9 cellular contexts compared by ENCODE assay signal in the genomic region with DNA sequence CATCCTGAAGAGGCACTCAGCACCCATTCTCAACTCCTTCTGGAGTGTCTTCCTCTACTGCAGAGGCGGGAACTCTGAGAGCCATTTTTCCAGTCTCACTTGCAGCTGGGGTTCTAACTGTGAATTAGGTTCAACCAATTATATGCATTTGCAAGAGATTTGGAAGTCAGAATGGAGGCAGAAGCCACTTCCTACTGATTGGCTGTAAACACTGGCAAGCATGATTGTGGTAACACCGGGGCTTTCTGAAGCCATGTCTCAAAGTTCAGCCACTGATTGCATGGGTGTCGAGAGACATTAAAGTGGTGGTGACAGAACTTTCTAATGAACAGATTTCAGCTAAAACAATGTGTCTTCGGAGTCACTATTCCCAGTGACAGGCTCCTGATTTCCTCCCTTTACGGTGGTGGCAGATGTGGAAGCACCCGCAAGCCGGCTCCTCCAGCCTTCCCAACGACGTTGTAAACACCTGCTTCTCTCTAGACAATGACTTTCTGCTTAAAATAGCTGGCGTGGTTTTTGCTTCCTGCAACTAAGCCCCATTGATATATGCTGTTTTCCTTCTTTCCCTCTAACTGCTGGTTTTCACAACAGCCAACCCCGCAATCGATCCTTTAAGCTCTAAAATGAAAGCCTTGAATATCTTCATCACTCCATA.
A peak's percentile ranks its signal among the peaks of the same experiment; 100 is the strongest.
DNase-seq lines count a peak whose midpoint lies in the region; ATAC-seq and TF ChIP-seq lines count a peak whose summit lies in the region.
"Had no signal": no experiment of that assay in that cellular context is flagged by ENCODE, and none has a peak within 500 bp of the region (broad histone marks: within the 10 kb centered on the region; RNA-seq: fewer than 3 reads in every experiment).

No MANE protein-coding gene starts in this region.

- no peaks in the 10 kb centered on the region for H3K27me3 ChIP-seq in CD4-positive, alpha-beta T cell (ENCODE audit: control insufficient read depth, insufficient read depth, low read length)
- H3K27me3 ChIP-seq in PC-3 (ENCODE audit: low read length) = no peaks in the 10 kb centered on the region
- no peaks in the 10 kb centered on the region for H3K27me3 ChIP-seq in liver (ENCODE audit: control insufficient read depth in 4 of 4, insufficient read depth in 4 of 4, low read length in 3 of 4)
- H3K27me3 ChIP-seq: SJSA1 had no signal

- peak overlapping the region; percentile 46 for H3K4me3 Mint-ChIP-seq in CD4-positive, alpha-beta T cell

- no peak for TF ChIP-seq CTCF in CD4-positive, alpha-beta T cell (IDR thresholded peaks at IDR 0.05)
- TF ChIP-seq CTCF in PC-3 (conservative IDR thresholded peaks at IDR 0.05; ENCODE audit: low read depth, low read length) (no peak), liver (IDR thresholded peaks at IDR 0.05; ENCODE audit: low read depth, low read length, missing input control) (no peak)

- peak overlapping the region; percentile 6 for H3K27ac Mint-ChIP-seq in CD4-positive, alpha-beta T cell

- ATAC-seq in CD4-positive, alpha-beta T cell (ENCODE audit: poor library complexity) = peak; percentile 47
- ATAC-seq in GM21786 (IDR thresholded peaks at IDR 0.05; ENCODE audit: unreplicated experiment) (peak; percentile 28), PC-3 (no peak), GM18498 (IDR thresholded peaks at IDR 0.05; ENCODE audit: unreplicated experiment) (no peak), HG03439 (IDR thresholded peaks at IDR 0.05; ENCODE audit: unreplicated experiment) (no peak)

- no peaks in the 10 kb centered on the region for H3K9me3 ChIP-seq in CD4-positive, alpha-beta T cell (ENCODE audit: control insufficient read depth, low read length)
- H3K9me3 ChIP-seq in PC-3 (ENCODE audit: low read length) (no peaks in the 10 kb centered on the region), liver (ENCODE audit: control insufficient read depth in 4 of 4, low read length in 3 of 4) (no peaks in the 10 kb centered on the region)

- H2AFZ ChIP-seq in PC-3 (ENCODE audit: low read length) = no peak overlapping the region

- WGBS in liver = 12% methylated on average over 12 of the region's 12 CpGs

- BruUV-seq in PC-3 (replicated peaks; lab: Mats Ljungman, UMichigan) = no TSS peak

- peak overlapping the region; percentile 85; the same call in 1 of the 2 replicates for H3K4me2 ChIP-seq in PC-3 (ENCODE audit: low read length)

- peak; percentile 28 to 41 for TF ChIP-seq RAD21 in liver (IDR thresholded peaks at IDR 0.05)

- H3K4me1 ChIP-seq in PC-3 (ENCODE audit: insufficient read depth, low read length) = peaks cover 26% of the 10 kb centered on the region
- peaks cover 10 to 67% (median 46%) of the 10 kb centered on the region in 4 donors for H3K4me1 ChIP-seq in liver (ENCODE audit: control insufficient read depth in 4 of 4, insufficient read depth in 4 of 4, low read length in 3 of 4)

- POLR2A ChIA-PET in CD4-positive, alpha-beta T cell (lab: Charles Lee) = interaction anchor here (1.1 to 3.5 kb wide), 4 partner anchors 35 to 155 kb away, joined by 3 to 13 read pairs (median 5); partner anchors contain the start of gene IRF2
- POLR2A ChIA-PET in PC-3 (lab: Charles Lee; ENCODE audit: unreplicated experiment) (no interaction called here), HEK293T (lab: Yijun Ruan, JAX) (no interaction called here)

- no peaks in the 10 kb centered on the region for H3K9me2 ChIP-seq in PC-3 (replicated peaks; ENCODE audit: low read length)

- peaks cover 5% of the 10 kb centered on the region for H3F3A ChIP-seq in PC-3 (ENCODE audit: low read length, unreplicated experiment)

- H3K9me3 Mint-ChIP-seq in CD4-positive, alpha-beta T cell = no peaks in the 10 kb centered on the region

- no peaks in the 10 kb centered on the region for H3K79me2 ChIP-seq in PC-3 (ENCODE audit: low read length)

- DNase-seq in CD4-positive, alpha-beta T cell = no peak
- DNase-seq in PC-3 (no peak), iPS-NIHi7 (ENCODE audit: extremely low spot score) (no peak), HEK293T (ENCODE audit: extremely low spot score) (no peak)

- H3K9ac ChIP-seq in PC-3 (ENCODE audit: low read length) = peak overlapping the region; percentile 70
- peak overlapping the region; percentile 52 to 73 for H3K9ac ChIP-seq in liver (ENCODE audit: low read depth in 1 of 2, low read length in 2 of 2)

- peaks cover 69% of the 10 kb centered on the region for H3K4me1 Mint-ChIP-seq in CD4-positive, alpha-beta T cell (ENCODE audit: low read depth)

- intact Hi-C loops in CD4-positive, alpha-beta T cell (cut with DNase I, micrococcal nuclease) = loop anchor here (10.0 kb wide), 1 partner anchor 118 kb away; no protein-coding TSS in a partner anchor
- intact Hi-C loops in PC-3 (cut with micrococcal nuclease) = loop anchor here (5.0 kb wide), 1 partner anchor 40 kb away; no protein-coding TSS in a partner anchor

- CTCF ChIA-PET in CD4-positive, alpha-beta T cell (lab: Charles Lee) = interaction anchor here (1.3 kb wide), 1 partner anchor 118 kb away, joined by 5 read pairs; no protein-coding TSS in a partner anchor
- CTCF ChIA-PET in PC-3 (lab: Charles Lee) (no interaction called here), HEK293T (lab: Yijun Ruan, JAX) (no interaction called here)

- no peak overlapping the region for H3K4me3 ChIP-seq in PC-3 (ENCODE audit: low read length)
- peak overlapping the region; percentile 38 to 48 (median 43) for H3K4me3 ChIP-seq in liver (ENCODE audit: low read depth in 1 of 3, low read length in 3 of 3)

- no peak overlapping the region for H3K27ac ChIP-seq in CD4-positive, alpha-beta T cell (ENCODE audit: low read depth, low read length)
- peak overlapping the region; percentile 94 for H3K27ac ChIP-seq in PC-3 (ENCODE audit: low read length)
- peak overlapping the region; percentile 88 to 96 for H3K27ac ChIP-seq in liver (ENCODE audit: low read depth in 1 of 2, low read length in 2 of 2)

- H3K27me3 Mint-ChIP-seq in CD4-positive, alpha-beta T cell = no peaks in the 10 kb centered on the region

- peaks cover 14% of the 10 kb centered on the region for H3K36me3 Mint-ChIP-seq in CD4-positive, alpha-beta T cell (ENCODE audit: low read depth)

- no peaks in the 10 kb centered on the region for H4K20me1 ChIP-seq in PC-3 (ENCODE audit: low read length)

- H3K36me3 ChIP-seq in PC-3 (ENCODE audit: low read depth, low read length) (no peaks in the 10 kb centered on the region), liver (ENCODE audit: control insufficient read depth in 4 of 4, insufficient read depth in 3 of 4, low read depth in 1 of 4, low read length in 3 of 4) (peaks cover 0 to 11% (median 3%) of the 10 kb centered on the region in 4 donors)
- H3K36me3 ChIP-seq: SJSA1 had no signal

TF ChIP-seq in liver, 16 proteins besides CTCF, POLR2A, EP300 and RAD21 (continues in another document):
- TF ChIP-seq JUND (IDR thresholded peaks at IDR 0.05) (peak in 1 of 2 donors; percentile 41), RXRA (IDR thresholded peaks at IDR 0.05) (peak in 1 of 2 donors; percentile 66), HNF4G (IDR thresholded peaks at IDR 0.05) (peak; percentile 70), SP1 (IDR thresholded peaks at IDR 0.05) (peak; percentile 76), FOXA2 (IDR thresholded peaks at IDR 0.05) (peak; percentile 64), YY1 (IDR thresholded peaks at IDR 0.05) (peak; percentile 88), NR2F2 (IDR thresholded peaks at IDR 0.05) (no peak), ATF3 (IDR thresholded peaks at IDR 0.05) (no peak)
- TF ChIP-seq, protein P1, sequence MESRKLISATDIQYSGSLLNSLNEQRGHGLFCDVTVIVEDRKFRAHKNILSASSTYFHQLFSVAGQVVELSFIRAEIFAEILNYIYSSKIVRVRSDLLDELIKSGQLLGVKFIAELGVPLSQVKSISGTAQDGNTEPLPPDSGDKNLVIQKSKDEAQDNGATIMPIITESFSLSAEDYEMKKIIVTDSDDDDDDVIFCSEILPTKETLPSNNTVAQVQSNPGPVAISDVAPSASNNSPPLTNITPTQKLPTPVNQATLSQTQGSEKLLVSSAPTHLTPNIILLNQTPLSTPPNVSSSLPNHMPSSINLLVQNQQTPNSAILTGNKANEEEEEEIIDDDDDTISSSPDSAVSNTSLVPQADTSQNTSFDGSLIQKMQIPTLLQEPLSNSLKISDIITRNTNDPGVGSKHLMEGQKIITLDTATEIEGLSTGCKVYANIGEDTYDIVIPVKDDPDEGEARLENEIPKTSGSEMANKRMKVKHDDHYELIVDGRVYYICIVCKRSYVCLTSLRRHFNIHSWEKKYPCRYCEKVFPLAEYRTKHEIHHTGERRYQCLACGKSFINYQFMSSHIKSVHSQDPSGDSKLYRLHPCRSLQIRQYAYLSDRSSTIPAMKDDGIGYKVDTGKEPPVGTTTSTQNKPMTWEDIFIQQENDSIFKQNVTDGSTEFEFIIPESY (IDR thresholded peaks at IDR 0.05) = no peak

TF ChIP-seq in HEK293T, 16 proteins besides CTCF, POLR2A, EP300 and RAD21:
- no peak for TF ChIP-seq SUZ12 (IDR thresholded peaks at IDR 0.05)

Comparison
In these comparisons a context has a peak if more than half of its experiments do, and no peak if none do; other contexts are left out.
1. ATAC-seq: peak in CD4-positive, alpha-beta T cell (single experiment) and GM21786 (single experiment); none in PC-3 (single experiment), GM18498 (single experiment) and HG03439 (single experiment).